Comparison of ENCODE assay signal across 1 cellular context in the genomic region with DNA sequence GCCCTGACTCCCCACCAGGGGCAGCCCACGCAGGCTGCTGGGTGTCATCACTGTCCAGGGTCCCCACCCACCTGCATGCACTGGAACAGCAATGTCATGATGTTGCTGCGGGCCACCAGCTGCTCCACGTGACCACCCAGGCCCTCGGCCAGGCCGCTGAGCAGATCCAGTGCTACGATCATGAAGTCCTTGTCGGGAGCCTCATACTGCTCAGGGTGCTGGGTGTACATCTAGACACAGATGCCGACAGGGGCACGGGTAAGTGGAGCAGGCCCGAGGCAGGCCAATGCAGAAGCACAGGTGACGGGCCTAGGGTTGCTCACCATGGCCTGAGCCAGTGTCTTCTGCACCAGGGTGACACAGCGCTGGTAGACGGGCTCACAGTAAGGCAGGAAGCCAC.
TF ChIP-seq lines count a peak whose summit lies in the region.

No MANE protein-coding gene starts in this region.

TF ChIP-seq in K562, 482 proteins besides CTCF, POLR2A, EP300 and RAD21:
- TF ChIP-seq RBM17 (IDR thresholded peaks at IDR 0.05; ENCODE audit: borderline replicate concordance, low read depth, low read length) (no peak), RBFOX2 (IDR thresholded peaks at IDR 0.05; ENCODE audit: low read depth, low read length) (peak; percentile 34; the same call in 1 of the 2 replicates)
